Comparison of ENCODE assay signal across 8 cellular contexts in the genomic region with DNA sequence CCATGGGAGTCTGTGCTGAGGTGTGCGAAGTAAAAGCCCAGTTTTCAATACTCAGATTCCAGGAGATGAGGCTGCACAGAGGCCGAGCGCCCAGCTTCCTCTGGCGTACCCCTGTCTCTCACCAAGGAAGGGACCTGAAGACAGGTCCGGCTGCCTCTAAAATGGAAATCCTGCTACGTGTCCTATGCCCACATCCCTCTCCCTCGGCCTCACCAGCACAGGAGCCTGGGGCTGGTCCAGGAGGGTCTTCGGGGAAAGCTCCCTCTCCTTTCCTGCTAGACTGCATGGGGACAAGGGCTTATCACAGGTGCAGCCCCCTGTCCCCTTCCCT. TPM values are rescaled to one million over a fixed set of nuclear protein-coding genes. Genes with fewer than 3 reads are reported as not detected.
A peak's percentile ranks its signal among the peaks of the same experiment; 100 is the strongest.
DNase-seq lines count a peak whose midpoint lies in the region; TF ChIP-seq lines count a peak whose summit lies in the region.

No MANE protein-coding gene starts in this region.

- 8% methylated on average over 5 of the region's 8 CpGs for WGBS in suprapubic skin

- intact Hi-C loops in activated CD4-positive, alpha-beta memory T cell treated with anti-CD3 and anti-CD28 coated beads for 36 hours (cut with micrococcal nuclease) = loop anchor here (1.0 kb wide), 3 partner anchors 26 to 58 kb away; a partner anchor contains a TSS

- H3K4me1 ChIP-seq in suprapubic skin = peaks cover 31% of the 10 kb centered on the region

- H3K4me3 ChIP-seq in iPS-18c (ENCODE audit: insufficient read depth, low read depth, low read length) (peak overlapping the region; percentile 99), suprapubic skin (peak overlapping the region; percentile 97)

- H3K4me3 Mint-ChIP-seq in T-helper 1 cell treated with Interleukin-12 subunit alpha and Interleukin-12 subunit beta and Interleukin-4 antibody, amounts not matched to agents 30 μg/mL and 1 μg/mL, for 36 hours = peak overlapping the region; percentile 89
- peak overlapping the region; percentile 89 for H3K4me3 Mint-ChIP-seq in activated CD4-positive, alpha-beta memory T cell treated with anti-CD3 and anti-CD28 coated beads for 36 hours

- H3K27ac ChIP-seq in suprapubic skin = peak overlapping the region; percentile 89

- no peak for TF ChIP-seq POLR2A in suprapubic skin (IDR thresholded peaks at IDR 0.05)

- H3K4me1 Mint-ChIP-seq in T-helper 1 cell treated with Interleukin-12 subunit alpha and Interleukin-12 subunit beta and Interleukin-4 antibody, amounts not matched to agents 30 μg/mL and 1 μg/mL, for 36 hours (ENCODE audit: low read depth) = peaks cover 20% of the 10 kb centered on the region
- H3K4me1 Mint-ChIP-seq in activated CD4-positive, alpha-beta memory T cell treated with anti-CD3 and anti-CD28 coated beads for 36 hours (ENCODE audit: low read depth) = peaks cover 31% of the 10 kb centered on the region

- no peak for DNase-seq in T-helper 1 cell
- no peak for DNase-seq in activated CD4-positive, alpha-beta memory T cell treated with anti-CD3 and anti-CD28 coated beads for 36 hours
- no peak for DNase-seq in suprapubic skin (ENCODE audit: low spot score in 2 of 2)
- DNase-seq in AG08396 (ENCODE audit: low spot score) = no peak
- DNase-seq in cerebellar nuclear complex (lab: John Stamatoyannopoulos, UW) = no peak
- DNase-seq in NCI-H748 (lab: John Stamatoyannopoulos, UW; ENCODE audit: unreplicated experiment) = no peak

- H3K36me3 Mint-ChIP-seq in T-helper 1 cell treated with Interleukin-12 subunit alpha and Interleukin-12 subunit beta and Interleukin-4 antibody, amounts not matched to agents 30 μg/mL and 1 μg/mL, for 36 hours (ENCODE audit: low read depth) = peaks cover 2% of the 10 kb centered on the region
- peaks cover 10% of the 10 kb centered on the region for H3K36me3 Mint-ChIP-seq in activated CD4-positive, alpha-beta memory T cell treated with anti-CD3 and anti-CD28 coated beads for 36 hours

- no peaks in the 10 kb centered on the region for H3K9me3 Mint-ChIP-seq in T-helper 1 cell treated with Interleukin-12 subunit alpha and Interleukin-12 subunit beta and Interleukin-4 antibody, amounts not matched to agents 30 μg/mL and 1 μg/mL, for 36 hours
- no peaks in the 10 kb centered on the region for H3K9me3 Mint-ChIP-seq in activated CD4-positive, alpha-beta memory T cell treated with anti-CD3 and anti-CD28 coated beads for 36 hours

- TF ChIP-seq CTCF in suprapubic skin (IDR thresholded peaks at IDR 0.05) = no peak

- H3K27ac Mint-ChIP-seq in T-helper 1 cell treated with Interleukin-12 subunit alpha and Interleukin-12 subunit beta and Interleukin-4 antibody, amounts not matched to agents 30 μg/mL and 1 μg/mL, for 36 hours = peak overlapping the region; percentile 94
- peak overlapping the region; percentile 84 for H3K27ac Mint-ChIP-seq in activated CD4-positive, alpha-beta memory T cell treated with anti-CD3 and anti-CD28 coated beads for 36 hours

- POLR2A ChIA-PET in activated CD4-positive, alpha-beta memory T cell treated with anti-CD3 and anti-CD28 coated beads for 36 hours (lab: Charles Lee) = interaction anchor here (1.1 to 1.4 kb wide), 2 partner anchors 26 to 32 kb away, joined by 4 read pairs; a partner anchor contains a TSS

- peaks cover 22% of the 10 kb centered on the region for H3K36me3 ChIP-seq in suprapubic skin

- CTCF ChIA-PET in activated CD4-positive, alpha-beta memory T cell treated with anti-CD3 and anti-CD28 coated beads for 36 hours (lab: Charles Lee) = no interaction called here

- H3K9me3 ChIP-seq in iPS-18c (ENCODE audit: control insufficient read depth, insufficient read depth, low read length) (no peaks in the 10 kb centered on the region), suprapubic skin (no peaks in the 10 kb centered on the region)

- H3K27me3 Mint-ChIP-seq in T-helper 1 cell treated with Interleukin-12 subunit alpha and Interleukin-12 subunit beta and Interleukin-4 antibody, amounts not matched to agents 30 μg/mL and 1 μg/mL, for 36 hours (ENCODE audit: low read depth) = no peaks in the 10 kb centered on the region
- H3K27me3 Mint-ChIP-seq in activated CD4-positive, alpha-beta memory T cell treated with anti-CD3 and anti-CD28 coated beads for 36 hours = no peaks in the 10 kb centered on the region

- TF ChIP-seq EP300 in suprapubic skin (IDR thresholded peaks at IDR 0.05) = no peak

- H3K27me3 ChIP-seq in suprapubic skin = no peaks in the 10 kb centered on the region

RNA-seq across cellular contexts. Expression of a gene that starts 0.4 kb away (rescaled TPM):
- 10 to 100 TPM; 51.1 to 52.7 TPM for total RNA-seq in activated CD4-positive, alpha-beta memory T cell treated with anti-CD3 and anti-CD28 coated beads for 36 hours
- total RNA-seq in suprapubic skin = 100 to 1,000 TPM in 3 of 4 donors, 10 to 100 TPM in 1; 99.3 to 161 (median 119) TPM

RNA-seq across cellular contexts. Expression of a gene that starts 5.6 kb away (rescaled TPM):
- 10 to 100 TPM; 21.9 to 22.1 TPM for total RNA-seq in activated CD4-positive, alpha-beta memory T cell treated with anti-CD3 and anti-CD28 coated beads for 36 hours
- total RNA-seq in suprapubic skin = 10 to 100 TPM; 10.6 to 32.3 (median 17.1) TPM

RNA-seq across cellular contexts. Expression of a gene that starts 26.2 kb away (rescaled TPM):
- total RNA-seq in activated CD4-positive, alpha-beta memory T cell treated with anti-CD3 and anti-CD28 coated beads for 36 hours = 100 to 1,000 TPM; 346 to 355 TPM
- total RNA-seq in suprapubic skin = 100 to 1,000 TPM; 284 to 385 (median 362) TPM

RNA-seq across cellular contexts. Expression of a gene that starts 31.4 kb away (rescaled TPM):
- total RNA-seq in activated CD4-positive, alpha-beta memory T cell treated with anti-CD3 and anti-CD28 coated beads for 36 hours = 100 to 1,000 TPM; 229 to 239 TPM
- 100 to 1,000 TPM; 384 to 510 (median 421) TPM for total RNA-seq in suprapubic skin

RNA-seq across cellular contexts. Expression of a gene that starts 41.0 kb away (rescaled TPM):
- total RNA-seq in activated CD4-positive, alpha-beta memory T cell treated with anti-CD3 and anti-CD28 coated beads for 36 hours = under 1 TPM; 0.41 to 0.57 TPM
- 1 to 10 TPM; 2.5 to 3.6 (median 3.0) TPM for total RNA-seq in suprapubic skin
